Comparison of ENCODE assay signal across 8 cellular contexts in genomic region chr3:38136807-38137614, GRCh38. TPM values are rescaled to one million over a fixed set of nuclear protein-coding genes. Genes with fewer than 3 reads are reported as not detected.
A peak's percentile ranks its signal among the peaks of the same experiment; 100 is the strongest.
DNase-seq lines count a peak whose midpoint lies in the region; ATAC-seq and TF ChIP-seq lines count a peak whose summit lies in the region.

TSS of gene ACAA1 (minus strand) at chr3:38137127. CDS start at chr3:38137035, 92 bp downstream.

- peak within 1 kb of the TSS; percentile 98 for H3K27ac Mint-ChIP-seq in T-helper 1 cell treated with Interleukin-12 subunit alpha and Interleukin-12 subunit beta and Interleukin-4 antibody, amounts not matched to agents 30 μg/mL and 1 μg/mL, for 36 hours

- peak within 1 kb of the TSS; percentile 93 for H3K4me3 Mint-ChIP-seq in T-helper 1 cell treated with Interleukin-12 subunit alpha and Interleukin-12 subunit beta and Interleukin-4 antibody, amounts not matched to agents 30 μg/mL and 1 μg/mL, for 36 hours

- 0% methylated on average over 55 to 62 of the region's 62 CpGs for WGBS in heart right ventricle, 2 donors

- H3K36me3 ChIP-seq in heart right ventricle (peaks cover 0 to 54% (median 29%) of the 10 kb centered on the region in 9 donors), upper lobe of right lung (peaks cover 44% of the 10 kb centered on the region)

- ATAC-seq in HG02884 (IDR thresholded peaks at IDR 0.05; ENCODE audit: unreplicated experiment) (peak; percentile 92), heart right ventricle (peak; percentile 96 to 98 (median 98)), upper lobe of right lung (peak; percentile 94)

- H3K9me3 ChIP-seq in heart right ventricle (no peaks in the 10 kb centered on the region), upper lobe of right lung (no peaks in the 10 kb centered on the region)

- DNase-seq in GM13977 (ENCODE audit: low spot score) (peak; percentile 98), NCI-H1694 (lab: John Stamatoyannopoulos, UW) (peak; percentile 88), amniotic stem cell (lab: John Stamatoyannopoulos, UW) (peak; percentile 99), heart right ventricle (peak; percentile 99 to 100), posterior vena cava (ENCODE audit: low spot score) (peak; percentile 100), upper lobe of right lung (peak; percentile 100)

- no peaks in the 10 kb centered on the region for H3K27me3 Mint-ChIP-seq in T-helper 1 cell treated with Interleukin-12 subunit alpha and Interleukin-12 subunit beta and Interleukin-4 antibody, amounts not matched to agents 30 μg/mL and 1 μg/mL, for 36 hours (ENCODE audit: low read depth)

- peaks cover 56% of the 10 kb centered on the region for H3K4me1 Mint-ChIP-seq in T-helper 1 cell treated with Interleukin-12 subunit alpha and Interleukin-12 subunit beta and Interleukin-4 antibody, amounts not matched to agents 30 μg/mL and 1 μg/mL, for 36 hours (ENCODE audit: low read depth)

- intact Hi-C loops in heart right ventricle (cut with DNase I) = loop anchor here in 7 of 10 donors (1.0 to 10.0 kb wide), 6 partner anchors 28 to 348 kb away; partner anchors contain the start of genes OXSR1 (in 5 of the 7), ACVR2B (in 2 of the 7) and XYLB (in 2 of the 7)
- intact Hi-C loops in posterior vena cava (cut with DNase I) = loop anchor here in 1 of 2 donors (10.0 kb wide), 1 partner anchor 108 kb away; no protein-coding TSS in a partner anchor
- intact Hi-C loops in upper lobe of right lung (cut with DNase I) = no loop called here

- H3K27ac ChIP-seq in heart right ventricle (peak within 1 kb of the TSS; percentile 86 to 97 (median 94)), upper lobe of right lung (peak within 1 kb of the TSS; percentile 96)

- no peaks in the 10 kb centered on the region for H3K9me3 Mint-ChIP-seq in T-helper 1 cell treated with Interleukin-12 subunit alpha and Interleukin-12 subunit beta and Interleukin-4 antibody, amounts not matched to agents 30 μg/mL and 1 μg/mL, for 36 hours

- in situ Hi-C loops in GM13977 (cut with MboI; ENCODE audit: low pct_unique_long_range_greater_than_20kb, low sequenced_read_pairs, unreplicated experiment) = no loop called here

- H3K4me1 ChIP-seq in heart right ventricle (peaks cover 8 to 58% (median 42%) of the 10 kb centered on the region in 9 donors), upper lobe of right lung (peaks cover 42% of the 10 kb centered on the region)

- H3K4me3 ChIP-seq in heart right ventricle = peak within 1 kb of the TSS; percentile 63 to 100 (median 94)
- peak within 1 kb of the TSS; percentile 83 for H3K4me3 ChIP-seq in upper lobe of right lung

- H3K27me3 ChIP-seq in heart right ventricle = no peaks in the 10 kb centered on the region
- H3K27me3 ChIP-seq in upper lobe of right lung = no peaks in the 10 kb centered on the region

- H3K36me3 Mint-ChIP-seq in T-helper 1 cell treated with Interleukin-12 subunit alpha and Interleukin-12 subunit beta and Interleukin-4 antibody, amounts not matched to agents 30 μg/mL and 1 μg/mL, for 36 hours (ENCODE audit: low read depth) = peaks cover 42% of the 10 kb centered on the region

- TF ChIP-seq CTCF in GM13977 (IDR thresholded peaks at IDR 0.05; ENCODE audit: extremely low read depth, insufficient read depth, missing control alignments) (no peak), heart right ventricle (IDR thresholded peaks at IDR 0.05) (peak in 3 of 9 donors; percentile 3 to 20 (median 9)), upper lobe of right lung (IDR thresholded peaks at IDR 0.05) (no peak)

RNA-seq across cellular contexts. Expression of gene ACAA1, which starts in this region (rescaled TPM):
- 100 to 1,000 TPM; 102 to 136 (median 117) TPM for total RNA-seq in heart right ventricle
- 100 to 1,000 TPM in 1 of 2 donors, 10 to 100 TPM in 1; 76.4 to 133 TPM for polyA plus RNA-seq in heart right ventricle
- 10 to 100 TPM; 29.8 to 41.9 TPM for total RNA-seq in posterior vena cava
- 81.7 TPM for total RNA-seq in upper lobe of right lung

Comparison
In these comparisons a context has a peak if more than half of its experiments do, and no peak if none do; other contexts are left out.
1. Peak in every context shown above with its lines: DNase-seq, ATAC-seq, H3K4me3 ChIP-seq and H3K27ac ChIP-seq.